In the genomic region with DNA sequence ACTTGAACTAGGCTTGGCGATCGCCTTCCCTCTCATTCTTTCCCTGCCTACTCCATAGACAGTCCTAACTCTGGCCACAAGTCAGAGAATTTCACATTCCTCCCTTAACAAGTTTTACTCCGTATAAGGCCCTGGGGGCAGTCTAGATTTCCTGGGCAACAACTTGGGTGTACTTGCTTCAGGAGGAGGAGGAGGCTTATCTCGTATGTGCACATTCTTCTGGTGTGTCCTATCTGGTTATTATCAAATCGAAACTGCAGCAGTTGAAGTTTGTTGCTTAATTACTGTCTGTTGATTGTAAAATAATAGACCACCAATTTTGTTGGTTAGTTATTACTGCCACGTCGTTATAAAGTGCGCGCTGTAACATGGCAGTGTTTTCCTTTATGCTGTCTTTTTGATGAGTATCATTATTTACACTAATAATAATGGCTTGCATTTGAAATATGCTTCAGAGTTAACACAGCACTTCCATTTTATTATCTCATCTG, we compare ENCODE assay signal across 1 cellular context.
A peak's percentile ranks its signal among the peaks of the same experiment; 100 is the strongest.
TF ChIP-seq lines count a peak whose summit lies in the region.

No MANE protein-coding gene starts in this region.

TF ChIP-seq in K562, 482 proteins besides CTCF, POLR2A, EP300 and RAD21 (continued from another document and continues in another):
- TF ChIP-seq, protein P1, sequence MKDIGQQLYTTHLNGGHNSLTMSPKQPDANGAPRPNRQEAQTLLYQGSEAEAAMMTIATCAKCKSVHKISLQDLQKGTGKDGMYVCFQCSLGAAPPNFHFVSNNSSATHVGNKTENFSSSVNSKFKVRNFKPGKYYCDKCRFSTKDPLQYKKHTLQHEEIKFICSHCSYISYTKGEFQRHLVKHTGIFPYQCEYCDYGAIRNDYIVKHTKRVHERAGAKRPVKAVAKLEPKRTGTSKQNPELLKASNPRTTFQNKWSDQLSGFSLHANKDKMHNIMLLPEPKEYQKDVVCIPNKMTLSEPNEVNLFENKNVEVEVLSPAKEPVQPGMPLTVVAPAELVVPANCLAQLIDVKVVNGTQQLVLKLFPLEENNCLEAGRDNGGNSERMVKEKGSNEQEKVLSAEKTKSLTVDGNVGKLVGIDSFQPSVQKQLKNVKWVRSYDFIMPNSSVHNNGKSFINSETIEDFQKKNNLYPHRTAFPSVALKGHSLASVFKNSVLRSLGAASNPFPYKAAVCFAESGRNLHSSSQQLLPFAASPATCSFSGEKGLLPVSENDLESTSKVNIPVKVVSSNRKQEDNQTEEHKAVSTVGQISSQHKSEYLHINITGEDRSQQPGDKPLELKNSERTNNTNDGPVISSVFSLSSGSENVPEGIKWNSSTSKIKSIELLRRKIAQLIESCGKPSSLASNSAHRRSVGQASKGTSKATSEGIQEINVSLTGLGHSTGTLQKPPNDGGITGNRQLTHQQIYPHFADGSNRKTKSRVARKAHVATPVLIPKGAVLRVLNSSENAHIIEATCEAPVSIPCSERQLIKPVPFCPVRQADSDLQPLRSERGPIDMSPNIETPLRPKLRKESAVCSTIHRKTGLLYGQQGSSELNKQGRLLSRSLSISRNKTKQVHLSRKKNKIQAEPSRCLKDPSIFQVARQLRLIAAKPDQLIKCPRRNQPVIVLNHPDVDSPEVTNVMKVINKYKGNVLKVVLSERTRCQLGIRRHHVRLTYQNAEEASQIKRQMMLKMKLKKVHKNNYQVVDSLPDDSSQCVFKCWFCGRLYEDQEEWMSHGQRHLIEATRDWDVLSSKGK (CRISPR knock-in tag; IDR thresholded peaks at IDR 0.05), result no peak
- TF ChIP-seq SOX6 (IDR thresholded peaks at IDR 0.05) (peak; percentile 78), PTRF (tag; IDR thresholded peaks at IDR 0.05) (no peak), ZNF347 (CRISPR knock-in tag; IDR thresholded peaks at IDR 0.05; ENCODE audit: low read depth) (no peak), SP1 (CRISPR knock-in tag; IDR thresholded peaks at IDR 0.05) (peak; percentile 53; the same call in 1 of the 2 replicates), ZNF174 (CRISPR knock-in tag; IDR thresholded peaks at IDR 0.05) (no peak), ARNT (IDR thresholded peaks at IDR 0.05) (no peak), NCOA2 (IDR thresholded peaks at IDR 0.05; ENCODE audit: partially characterized antibody in 2 of 2) (peak in 1 of 2 experiments; percentile 49), ZNF197 (CRISPR knock-in tag; IDR thresholded peaks at IDR 0.05; ENCODE audit: low read depth) (0 out of 2 replicates have a peak, but pooled peaks have one; percentile 26), PHB2 (IDR thresholded peaks at IDR 0.05; ENCODE audit: low read depth) (0 out of 2 replicates have a peak, but pooled peaks have one; percentile 62), ZNF644 (tag; IDR thresholded peaks at IDR 0.05; ENCODE audit: low read depth) (peak; percentile 50; the same call in 1 of the 2 replicates), ZFP36 (IDR thresholded peaks at IDR 0.05; ENCODE audit: low read depth, low read length, partially characterized antibody) (peak; percentile 44), TCF3 (CRISPR knock-in tag; IDR thresholded peaks at IDR 0.05) (peak; percentile 91), RB1 (IDR thresholded peaks at IDR 0.05; ENCODE audit: low read depth) (no peak), DACH1 (IDR thresholded peaks at IDR 0.05; ENCODE audit: partially characterized antibody) (peak; percentile 95), CBX5 (IDR thresholded peaks at IDR 0.05; ENCODE audit: borderline replicate concordance, low read depth) (no peak), E2F3 (CRISPR knock-in tag; IDR thresholded peaks at IDR 0.05) (no peak), ZNF445 (CRISPR knock-in tag; IDR thresholded peaks at IDR 0.05; ENCODE audit: low read depth) (no peak), MCM2 (IDR thresholded peaks at IDR 0.05; ENCODE audit: low read depth) (no peak), ETV5 (CRISPR knock-in tag; IDR thresholded peaks at IDR 0.05; ENCODE audit: low read depth) (no peak), SRSF1 (IDR thresholded peaks at IDR 0.05; ENCODE audit: low read depth, low read length) (no peak), TAF15 (IDR thresholded peaks at IDR 0.05; ENCODE audit: low read depth, low read length) (no peak), ZFP1 (CRISPR knock-in tag; IDR thresholded peaks at IDR 0.05) (no peak), BDP1 (IDR thresholded peaks at IDR 0.05; ENCODE audit: insufficient read depth, insufficient read length) (no peak), POLR2H (tag; IDR thresholded peaks at IDR 0.05; ENCODE audit: low read depth) (no peak), CBX3 (IDR thresholded peaks at IDR 0.05; ENCODE audit: borderline replicate concordance in 1 of 2, low read length in 2 of 2) (no peak), PHF8 (IDR thresholded peaks at IDR 0.05; ENCODE audit: borderline replicate concordance, low read length) (peak; percentile 14; the same call in 1 of the 2 replicates), ZFPM2 (CRISPR knock-in tag; IDR thresholded peaks at IDR 0.05) (no peak), ZNF316 (IDR thresholded peaks at IDR 0.05) (peak; percentile 54), NFRKB (IDR thresholded peaks at IDR 0.05; ENCODE audit: low read depth) (no peak), NCOA1 (IDR thresholded peaks at IDR 0.05; ENCODE audit: low read depth) (peak; percentile 60; the same call in 1 of the 2 replicates)
- TF ChIP-seq, protein P2, sequence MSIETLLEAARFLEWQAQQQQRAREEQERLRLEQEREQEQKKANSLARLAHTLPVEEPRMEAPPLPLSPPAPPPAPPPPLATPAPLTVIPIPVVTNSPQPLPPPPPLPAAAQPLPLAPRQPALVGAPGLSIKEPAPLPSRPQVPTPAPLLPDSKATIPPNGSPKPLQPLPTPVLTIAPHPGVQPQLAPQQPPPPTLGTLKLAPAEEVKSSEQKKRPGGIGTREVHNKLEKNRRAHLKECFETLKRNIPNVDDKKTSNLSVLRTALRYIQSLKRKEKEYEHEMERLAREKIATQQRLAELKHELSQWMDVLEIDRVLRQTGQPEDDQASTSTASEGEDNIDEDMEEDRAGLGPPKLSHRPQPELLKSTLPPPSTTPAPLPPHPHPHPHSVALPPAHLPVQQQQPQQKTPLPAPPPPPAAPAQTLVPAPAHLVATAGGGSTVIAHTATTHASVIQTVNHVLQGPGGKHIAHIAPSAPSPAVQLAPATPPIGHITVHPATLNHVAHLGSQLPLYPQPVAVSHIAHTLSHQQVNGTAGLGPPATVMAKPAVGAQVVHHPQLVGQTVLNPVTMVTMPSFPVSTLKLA (conservative IDR thresholded peaks at IDR 0.05), result peak in 1 of 2 experiments; percentile 23; a peak in 1 of 4 replicates
- TF ChIP-seq, protein P3, sequence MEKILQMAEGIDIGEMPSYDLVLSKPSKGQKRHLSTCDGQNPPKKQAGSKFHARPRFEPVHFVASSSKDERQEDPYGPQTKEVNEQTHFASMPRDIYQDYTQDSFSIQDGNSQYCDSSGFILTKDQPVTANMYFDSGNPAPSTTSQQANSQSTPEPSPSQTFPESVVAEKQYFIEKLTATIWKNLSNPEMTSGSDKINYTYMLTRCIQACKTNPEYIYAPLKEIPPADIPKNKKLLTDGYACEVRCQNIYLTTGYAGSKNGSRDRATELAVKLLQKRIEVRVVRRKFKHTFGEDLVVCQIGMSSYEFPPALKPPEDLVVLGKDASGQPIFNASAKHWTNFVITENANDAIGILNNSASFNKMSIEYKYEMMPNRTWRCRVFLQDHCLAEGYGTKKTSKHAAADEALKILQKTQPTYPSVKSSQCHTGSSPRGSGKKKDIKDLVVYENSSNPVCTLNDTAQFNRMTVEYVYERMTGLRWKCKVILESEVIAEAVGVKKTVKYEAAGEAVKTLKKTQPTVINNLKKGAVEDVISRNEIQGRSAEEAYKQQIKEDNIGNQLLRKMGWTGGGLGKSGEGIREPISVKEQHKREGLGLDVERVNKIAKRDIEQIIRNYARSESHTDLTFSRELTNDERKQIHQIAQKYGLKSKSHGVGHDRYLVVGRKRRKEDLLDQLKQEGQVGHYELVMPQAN (IDR thresholded peaks at IDR 0.05; ENCODE audit: borderline replicate concordance), result no peak
- TF ChIP-seq, protein P4, sequence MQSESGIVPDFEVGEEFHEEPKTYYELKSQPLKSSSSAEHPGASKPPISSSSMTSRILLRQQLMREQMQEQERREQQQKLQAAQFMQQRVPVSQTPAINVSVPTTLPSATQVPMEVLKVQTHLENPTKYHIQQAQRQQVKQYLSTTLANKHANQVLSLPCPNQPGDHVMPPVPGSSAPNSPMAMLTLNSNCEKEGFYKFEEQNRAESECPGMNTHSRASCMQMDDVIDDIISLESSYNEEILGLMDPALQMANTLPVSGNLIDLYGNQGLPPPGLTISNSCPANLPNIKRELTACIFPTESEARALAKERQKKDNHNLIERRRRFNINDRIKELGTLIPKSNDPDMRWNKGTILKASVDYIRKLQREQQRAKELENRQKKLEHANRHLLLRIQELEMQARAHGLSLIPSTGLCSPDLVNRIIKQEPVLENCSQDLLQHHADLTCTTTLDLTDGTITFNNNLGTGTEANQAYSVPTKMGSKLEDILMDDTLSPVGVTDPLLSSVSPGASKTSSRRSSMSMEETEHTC (IDR thresholded peaks at IDR 0.05), result no peak
- TF ChIP-seq, protein P5, sequence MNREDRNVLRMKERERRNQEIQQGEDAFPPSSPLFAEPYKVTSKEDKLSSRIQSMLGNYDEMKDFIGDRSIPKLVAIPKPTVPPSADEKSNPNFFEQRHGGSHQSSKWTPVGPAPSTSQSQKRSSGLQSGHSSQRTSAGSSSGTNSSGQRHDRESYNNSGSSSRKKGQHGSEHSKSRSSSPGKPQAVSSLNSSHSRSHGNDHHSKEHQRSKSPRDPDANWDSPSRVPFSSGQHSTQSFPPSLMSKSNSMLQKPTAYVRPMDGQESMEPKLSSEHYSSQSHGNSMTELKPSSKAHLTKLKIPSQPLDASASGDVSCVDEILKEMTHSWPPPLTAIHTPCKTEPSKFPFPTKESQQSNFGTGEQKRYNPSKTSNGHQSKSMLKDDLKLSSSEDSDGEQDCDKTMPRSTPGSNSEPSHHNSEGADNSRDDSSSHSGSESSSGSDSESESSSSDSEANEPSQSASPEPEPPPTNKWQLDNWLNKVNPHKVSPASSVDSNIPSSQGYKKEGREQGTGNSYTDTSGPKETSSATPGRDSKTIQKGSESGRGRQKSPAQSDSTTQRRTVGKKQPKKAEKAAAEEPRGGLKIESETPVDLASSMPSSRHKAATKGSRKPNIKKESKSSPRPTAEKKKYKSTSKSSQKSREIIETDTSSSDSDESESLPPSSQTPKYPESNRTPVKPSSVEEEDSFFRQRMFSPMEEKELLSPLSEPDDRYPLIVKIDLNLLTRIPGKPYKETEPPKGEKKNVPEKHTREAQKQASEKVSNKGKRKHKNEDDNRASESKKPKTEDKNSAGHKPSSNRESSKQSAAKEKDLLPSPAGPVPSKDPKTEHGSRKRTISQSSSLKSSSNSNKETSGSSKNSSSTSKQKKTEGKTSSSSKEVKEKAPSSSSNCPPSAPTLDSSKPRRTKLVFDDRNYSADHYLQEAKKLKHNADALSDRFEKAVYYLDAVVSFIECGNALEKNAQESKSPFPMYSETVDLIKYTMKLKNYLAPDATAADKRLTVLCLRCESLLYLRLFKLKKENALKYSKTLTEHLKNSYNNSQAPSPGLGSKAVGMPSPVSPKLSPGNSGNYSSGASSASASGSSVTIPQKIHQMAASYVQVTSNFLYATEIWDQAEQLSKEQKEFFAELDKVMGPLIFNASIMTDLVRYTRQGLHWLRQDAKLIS (CRISPR knock-in tag; IDR thresholded peaks at IDR 0.05), result no peak
- TF ChIP-seq, protein P6, sequence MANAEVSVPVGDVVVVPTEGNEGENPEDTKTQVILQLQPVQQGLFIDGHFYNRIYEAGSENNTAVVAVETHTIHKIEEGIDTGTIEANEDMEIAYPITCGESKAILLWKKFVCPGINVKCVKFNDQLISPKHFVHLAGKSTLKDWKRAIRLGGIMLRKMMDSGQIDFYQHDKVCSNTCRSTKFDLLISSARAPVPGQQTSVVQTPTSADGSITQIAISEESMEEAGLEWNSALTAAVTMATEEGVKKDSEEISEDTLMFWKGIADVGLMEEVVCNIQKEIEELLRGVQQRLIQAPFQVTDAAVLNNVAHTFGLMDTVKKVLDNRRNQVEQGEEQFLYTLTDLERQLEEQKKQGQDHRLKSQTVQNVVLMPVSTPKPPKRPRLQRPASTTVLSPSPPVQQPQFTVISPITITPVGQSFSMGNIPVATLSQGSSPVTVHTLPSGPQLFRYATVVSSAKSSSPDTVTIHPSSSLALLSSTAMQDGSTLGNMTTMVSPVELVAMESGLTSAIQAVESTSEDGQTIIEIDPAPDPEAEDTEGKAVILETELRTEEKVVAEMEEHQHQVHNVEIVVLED (CRISPR knock-in tag; IDR thresholded peaks at IDR 0.05), result no peak
- TF ChIP-seq, protein P7, sequence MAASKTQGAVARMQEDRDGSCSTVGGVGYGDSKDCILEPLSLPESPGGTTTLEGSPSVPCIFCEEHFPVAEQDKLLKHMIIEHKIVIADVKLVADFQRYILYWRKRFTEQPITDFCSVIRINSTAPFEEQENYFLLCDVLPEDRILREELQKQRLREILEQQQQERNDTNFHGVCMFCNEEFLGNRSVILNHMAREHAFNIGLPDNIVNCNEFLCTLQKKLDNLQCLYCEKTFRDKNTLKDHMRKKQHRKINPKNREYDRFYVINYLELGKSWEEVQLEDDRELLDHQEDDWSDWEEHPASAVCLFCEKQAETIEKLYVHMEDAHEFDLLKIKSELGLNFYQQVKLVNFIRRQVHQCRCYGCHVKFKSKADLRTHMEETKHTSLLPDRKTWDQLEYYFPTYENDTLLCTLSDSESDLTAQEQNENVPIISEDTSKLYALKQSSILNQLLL (CRISPR knock-in tag; IDR thresholded peaks at IDR 0.05; ENCODE audit: borderline replicate concordance), result no peak
- TF ChIP-seq, protein P8, sequence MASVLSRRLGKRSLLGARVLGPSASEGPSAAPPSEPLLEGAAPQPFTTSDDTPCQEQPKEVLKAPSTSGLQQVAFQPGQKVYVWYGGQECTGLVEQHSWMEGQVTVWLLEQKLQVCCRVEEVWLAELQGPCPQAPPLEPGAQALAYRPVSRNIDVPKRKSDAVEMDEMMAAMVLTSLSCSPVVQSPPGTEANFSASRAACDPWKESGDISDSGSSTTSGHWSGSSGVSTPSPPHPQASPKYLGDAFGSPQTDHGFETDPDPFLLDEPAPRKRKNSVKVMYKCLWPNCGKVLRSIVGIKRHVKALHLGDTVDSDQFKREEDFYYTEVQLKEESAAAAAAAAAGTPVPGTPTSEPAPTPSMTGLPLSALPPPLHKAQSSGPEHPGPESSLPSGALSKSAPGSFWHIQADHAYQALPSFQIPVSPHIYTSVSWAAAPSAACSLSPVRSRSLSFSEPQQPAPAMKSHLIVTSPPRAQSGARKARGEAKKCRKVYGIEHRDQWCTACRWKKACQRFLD (CRISPR knock-in tag; IDR thresholded peaks at IDR 0.05), result no peak
- TF ChIP-seq, protein P9, sequence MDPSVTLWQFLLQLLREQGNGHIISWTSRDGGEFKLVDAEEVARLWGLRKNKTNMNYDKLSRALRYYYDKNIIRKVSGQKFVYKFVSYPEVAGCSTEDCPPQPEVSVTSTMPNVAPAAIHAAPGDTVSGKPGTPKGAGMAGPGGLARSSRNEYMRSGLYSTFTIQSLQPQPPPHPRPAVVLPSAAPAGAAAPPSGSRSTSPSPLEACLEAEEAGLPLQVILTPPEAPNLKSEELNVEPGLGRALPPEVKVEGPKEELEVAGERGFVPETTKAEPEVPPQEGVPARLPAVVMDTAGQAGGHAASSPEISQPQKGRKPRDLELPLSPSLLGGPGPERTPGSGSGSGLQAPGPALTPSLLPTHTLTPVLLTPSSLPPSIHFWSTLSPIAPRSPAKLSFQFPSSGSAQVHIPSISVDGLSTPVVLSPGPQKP (CRISPR knock-in tag; IDR thresholded peaks at IDR 0.05), result no peak
- TF ChIP-seq, protein P10, sequence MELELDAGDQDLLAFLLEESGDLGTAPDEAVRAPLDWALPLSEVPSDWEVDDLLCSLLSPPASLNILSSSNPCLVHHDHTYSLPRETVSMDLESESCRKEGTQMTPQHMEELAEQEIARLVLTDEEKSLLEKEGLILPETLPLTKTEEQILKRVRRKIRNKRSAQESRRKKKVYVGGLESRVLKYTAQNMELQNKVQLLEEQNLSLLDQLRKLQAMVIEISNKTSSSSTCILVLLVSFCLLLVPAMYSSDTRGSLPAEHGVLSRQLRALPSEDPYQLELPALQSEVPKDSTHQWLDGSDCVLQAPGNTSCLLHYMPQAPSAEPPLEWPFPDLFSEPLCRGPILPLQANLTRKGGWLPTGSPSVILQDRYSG (tag; conservative IDR thresholded peaks at IDR 0.05; ENCODE audit: low read depth), result no peak
